ENCODE assay signal across 23 cellular contexts in genomic region chr3:37588761-37589160, GRCh38.
A peak's percentile ranks its signal among the peaks of the same experiment; 100 is the strongest.
DNase-seq lines count a peak whose midpoint lies in the region; ATAC-seq and TF ChIP-seq lines count a peak whose summit lies in the region.
"Had no signal": no experiment of that assay in that cellular context is flagged by ENCODE, and none has a peak within 500 bp of the region (broad histone marks: within the 10 kb centered on the region; RNA-seq: fewer than 3 reads in every experiment).

No MANE protein-coding gene starts in this region.

- no peak for ATAC-seq in left cardiac atrium
- ATAC-seq in gastroesophageal sphincter, result no peak
- no peak for ATAC-seq in aorta (ENCODE audit: low FRiP score)
- no peak for ATAC-seq in GM18907 (IDR thresholded peaks at IDR 0.05; ENCODE audit: unreplicated experiment)
- no peak for ATAC-seq in GM19023 (IDR thresholded peaks at IDR 0.05; ENCODE audit: unreplicated experiment)
- ATAC-seq: GM23338, HepG2, K562, Panc1 had no signal

- H3K36me3 ChIP-seq in left ventricle myocardium inferior (no peaks in the 10 kb centered on the region), gastroesophageal sphincter (no peaks in the 10 kb centered on the region), sigmoid colon (no peaks in the 10 kb centered on the region), aorta (ENCODE audit: control insufficient read depth in 1 of 2, insufficient read depth in 2 of 2, low read length in 1 of 2) (no peaks in the 10 kb centered on the region)
- H3K36me3 ChIP-seq: BLaER1, HAP-1, MG63, SJCRH30 had no signal

- WGBS in gastroesophageal sphincter (ENCODE audit: low coverage in 1 of 2), 2 donors, result 17 to 44% methylated on average over 1 to 2 of the region's 3 CpGs
- WGBS in sigmoid colon, 2 donors, result 68 to 73% methylated on average over 3 of the region's 3 CpGs
- 2 to 10% methylated on average over 3 of the region's 3 CpGs for WGBS in aorta, 2 donors

- H3K9me3 ChIP-seq in left ventricle myocardium inferior (replicated peaks) (no peaks in the 10 kb centered on the region), gastroesophageal sphincter (no peaks in the 10 kb centered on the region), sigmoid colon (no peaks in the 10 kb centered on the region), aorta (ENCODE audit: control insufficient read depth, low read length) (no peaks in the 10 kb centered on the region)
- H3K9me3 ChIP-seq: BLaER1, HAP-1, MG63, SJCRH30 had no signal

- H3K27me3 ChIP-seq in left ventricle myocardium inferior (ENCODE audit: low read depth) (no peaks in the 10 kb centered on the region), gastroesophageal sphincter (no peaks in the 10 kb centered on the region), sigmoid colon (no peaks in the 10 kb centered on the region), aorta (ENCODE audit: control insufficient read depth in 1 of 2, insufficient read depth in 2 of 2, low read length in 1 of 2) (no peaks in the 10 kb centered on the region)
- H3K27me3 ChIP-seq: BLaER1, MG63, SJCRH30 had no signal

- TF ChIP-seq EP300 in gastroesophageal sphincter (IDR thresholded peaks at IDR 0.05) (no peak), sigmoid colon (IDR thresholded peaks at IDR 0.05) (no peak)

- H3K4me1 ChIP-seq in left ventricle myocardium inferior (peaks cover 59% of the 10 kb centered on the region), gastroesophageal sphincter (peaks cover 13 to 89% (median 42%) of the 10 kb centered on the region in 3 donors), sigmoid colon (peaks cover 0 to 68% (median 63%) of the 10 kb centered on the region in 4 donors), aorta (ENCODE audit: control insufficient read depth in 1 of 2, insufficient read depth in 2 of 2, low read length in 2 of 2) (peaks cover 0 to 2% of the 10 kb centered on the region in 2 donors)
- H3K4me1 ChIP-seq: BLaER1, HAP-1, SJCRH30 had no signal

- DNase-seq in left ventricle myocardium inferior (no peak), left cardiac atrium (no peak), sigmoid colon (no peak), aorta (no peak), dermis blood vessel endothelial cell (no peak)
- DNase-seq: CD4-positive, alpha-beta T cell; MG63; NCI-H1417 treated with DMSO at 0.1 percent for 48 hours; NCI-H1930; NCI-H226; NCI-H524 treated with DMSO at 0.1 percent for 48 hours; NK-92 treated with Interleukin-12 subunit alpha and Interleukin-12 subunit beta, amount 100 ng/mL, for 24 hours; SJCRH30 had no signal

- peak overlapping the region; percentile 88 for H3K27ac ChIP-seq in left ventricle myocardium inferior (replicated peaks)
- peak overlapping the region in 3 of 4 donors; percentile 88 to 95 (median 91) for H3K27ac ChIP-seq in gastroesophageal sphincter
- H3K27ac ChIP-seq in sigmoid colon, result peak overlapping the region; percentile 83 to 93 (median 88)
- peak overlapping the region; percentile 7 to 83 for H3K27ac ChIP-seq in aorta (ENCODE audit: low read depth in 1 of 2, low read length in 2 of 2)
- H3K27ac ChIP-seq: BLaER1, HL-60, SJCRH30 had no signal

- TF ChIP-seq POLR2A in gastroesophageal sphincter (IDR thresholded peaks at IDR 0.05), result no peak
- no peak for TF ChIP-seq POLR2A in sigmoid colon (IDR thresholded peaks at IDR 0.05)

- TF ChIP-seq CTCF in left ventricle myocardium inferior (IDR thresholded peaks at IDR 0.05; ENCODE audit: borderline replicate concordance) (no peak), gastroesophageal sphincter (IDR thresholded peaks at IDR 0.05) (no peak), sigmoid colon (IDR thresholded peaks at IDR 0.05) (no peak)

- H3K4me3 ChIP-seq in left ventricle myocardium inferior (no peak overlapping the region), gastroesophageal sphincter (no peak overlapping the region), sigmoid colon (no peak overlapping the region), aorta (ENCODE audit: low read length in 2 of 2) (no peak overlapping the region)
- H3K4me3 ChIP-seq: BLaER1, GM23338, HAP-1, K562, MG63, SJCRH30 had no signal

- intact Hi-C loops in left ventricle myocardium inferior (cut with micrococcal nuclease), result no loop called here
- intact Hi-C loops in left cardiac atrium (cut with DNase I), result no loop called here
- intact Hi-C loops in sigmoid colon (cut with DNase I), result no loop called here
- intact Hi-C loops in aorta (cut with DNase I), result no loop called here
